ENCODE assay signal across 13 cellular contexts in the genomic region with DNA sequence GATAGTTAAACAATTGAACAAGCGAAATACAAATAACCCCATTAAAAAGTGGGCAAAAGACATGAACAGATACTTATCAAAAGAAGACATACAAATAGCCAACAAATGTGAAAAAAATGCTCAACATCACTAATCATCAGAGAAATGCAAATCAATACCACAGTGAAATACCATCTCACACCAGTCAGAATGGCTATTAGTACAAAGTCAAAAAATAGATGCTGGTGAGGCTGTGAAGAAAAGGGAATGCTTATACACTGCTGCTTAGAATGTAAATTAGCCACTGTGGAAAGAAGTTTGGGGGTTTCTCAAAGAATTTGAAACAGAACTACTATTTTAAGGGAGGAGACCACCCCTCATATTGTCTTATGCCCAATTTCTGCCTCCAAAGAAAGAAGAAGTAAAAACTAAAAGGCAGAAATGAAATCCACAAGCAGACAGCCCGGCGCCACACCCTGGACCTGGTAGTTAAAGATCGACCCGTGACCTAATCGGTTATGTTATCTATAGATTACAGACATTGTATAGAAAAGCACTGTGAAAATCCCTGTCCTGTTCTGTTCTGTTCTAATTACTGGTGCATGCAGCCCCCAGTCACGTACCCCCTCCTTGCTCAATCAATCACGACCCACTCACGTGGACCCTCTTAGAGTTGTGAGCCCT. TPM values are rescaled to one million over a fixed set of nuclear protein-coding genes. Genes with fewer than 3 reads are reported as not detected.
DNase-seq lines count a peak whose midpoint lies in the region; ATAC-seq, FAIRE-seq and TF ChIP-seq lines count a peak whose summit lies in the region.
"Not testable (repeated sequence)": the region's sequence is repeated elsewhere in the genome, so short reads cannot be mapped to it uniquely, and the experiment has no call there.
"Had no signal": no experiment of that assay in that cellular context is flagged by ENCODE, and none has a peak within 500 bp of the region (broad histone marks: within the 10 kb centered on the region; RNA-seq: fewer than 3 reads in every experiment).

No MANE protein-coding gene starts in this region.

- H3K79me2 ChIP-seq in H9 (ENCODE audit: insufficient read depth, low read length): not testable (repeated sequence)

- H3T11ph ChIP-seq in H9 (ENCODE audit: low read length): not testable (repeated sequence)

- H3K36me3 Mint-ChIP-seq in H9 (ENCODE audit: insufficient read depth in 1 of 3, low read depth in 3 of 3); memory B cell; stimulated activated naive B cell treated with anti-CD40 and anti-IgM and Interleukin-4, amounts not matched to agents 10 μg/mL and 1 μg/mL and 100 μg/mL, for 72 hours: not testable (repeated sequence)
- H3K36me3 Mint-ChIP-seq in activated T-cell treated with anti-CD3 and anti-CD28 coated beads, Interleukin-2, amount 50 U/mL, for 72 hours (ENCODE audit: insufficient read depth in 2 of 2): peaks cover 12 to 58% of the 10 kb centered on the region in 2 donors

- not testable (repeated sequence) for H3K23ac ChIP-seq in H9 (ENCODE audit: insufficient read length, low read depth, low read length)

- not testable (repeated sequence) for H3K27me3 ChIP-seq in H9 (ENCODE audit: insufficient read depth, low read length)

- not testable (repeated sequence) for DNase-seq in D721Med (ENCODE audit: insufficient read length, low spot score); H9; activated T-cell treated with anti-CD3 and anti-CD28 coated beads, Interleukin-2, amount 50 U/mL, for 72 hours; memory B cell (ENCODE audit: low spot score in 2 of 2); stimulated activated naive B cell treated with anti-CD40 and anti-IgM and Interleukin-4, amounts not matched to agents 10 μg/mL and 1 μg/mL and 100 μg/mL, for 72 hours

- not testable (repeated sequence) for H3K9me3 Mint-ChIP-seq in H9; activated T-cell treated with anti-CD3 and anti-CD28 coated beads, Interleukin-2, amount 50 U/mL, for 72 hours; memory B cell; stimulated activated naive B cell treated with anti-CD40 and anti-IgM and Interleukin-4, amounts not matched to agents 10 μg/mL and 1 μg/mL and 100 μg/mL, for 72 hours

- not testable (repeated sequence) for H3K79me1 ChIP-seq in H9 (ENCODE audit: insufficient read depth, low read depth, low read length, poor library complexity, severe bottlenecking)

- H3K4me2 ChIP-seq in H9 (ENCODE audit: insufficient read depth, insufficient read length, low read length): not testable (repeated sequence)

- not testable (repeated sequence) for H3K4me1 ChIP-seq in H9 (ENCODE audit: insufficient read depth, low read length)

- H2BK12ac ChIP-seq in H9 (ENCODE audit: insufficient read length, low read depth, low read length): not testable (repeated sequence)

- ATAC-seq in GM18867 (IDR thresholded peaks at IDR 0.05; ENCODE audit: unreplicated experiment): peak; percentile 87
- peak; percentile 51 for ATAC-seq in HG02798 (IDR thresholded peaks at IDR 0.05; ENCODE audit: poor library complexity, unreplicated experiment)
- ATAC-seq in activated T-cell treated with anti-CD3 and anti-CD28 coated beads, Interleukin-2, amount 50 U/mL, for 72 hours (replicated peaks in 1 of 2); memory B cell (ENCODE audit: low read depth): not testable (repeated sequence)
- peak; percentile 38 to 54 for ATAC-seq in stimulated activated naive B cell treated with anti-CD40 and anti-IgM and Interleukin-4, amounts not matched to agents 10 μg/mL and 1 μg/mL and 100 μg/mL, for 72 hours (replicated peaks)

- no CpG with 5 or more reads among the region's 9 CpGs for WGBS in H9 (ENCODE audit: extremely low coverage, insufficient read length, low lambda C conversion rate)

- TF ChIP-seq CTCF in D721Med (IDR thresholded peaks at IDR 0.05; ENCODE audit: insufficient read depth, missing control alignments); H9 (conservative IDR thresholded peaks at IDR 0.05): not testable (repeated sequence)

- not testable (repeated sequence) for H4K91ac ChIP-seq in H9 (ENCODE audit: insufficient read length, low read depth, low read length)

- H3K4me1 Mint-ChIP-seq in H9: peaks cover 18 to 20% of the 10 kb centered on the region in 2 experiments
- H3K4me1 Mint-ChIP-seq in activated T-cell treated with anti-CD3 and anti-CD28 coated beads, Interleukin-2, amount 50 U/mL, for 72 hours (ENCODE audit: low read depth); memory B cell; stimulated activated naive B cell treated with anti-CD40 and anti-IgM and Interleukin-4, amounts not matched to agents 10 μg/mL and 1 μg/mL and 100 μg/mL, for 72 hours: not testable (repeated sequence)

- not testable (repeated sequence) for H4K5ac ChIP-seq in H9 (ENCODE audit: insufficient read length, low read depth, low read length)

- not testable (repeated sequence) for H2AFZ ChIP-seq in H9 (ENCODE audit: low read length)

- H2BK5ac ChIP-seq in H9 (ENCODE audit: insufficient read length, low read length): not testable (repeated sequence)

- not testable (repeated sequence) for H3K4me3 Mint-ChIP-seq in H9; activated T-cell treated with anti-CD3 and anti-CD28 coated beads, Interleukin-2, amount 50 U/mL, for 72 hours; stimulated activated naive B cell treated with anti-CD40 and anti-IgM and Interleukin-4, amounts not matched to agents 10 μg/mL and 1 μg/mL and 100 μg/mL, for 72 hours
- H3K4me3 Mint-ChIP-seq in memory B cell: peak overlapping the region; percentile 15

- H3K27ac ChIP-seq in H9 (ENCODE audit: insufficient read length, low read depth, low read length): not testable (repeated sequence)

- H3K27me3 Mint-ChIP-seq in H9 (ENCODE audit: low read depth); activated T-cell treated with anti-CD3 and anti-CD28 coated beads, Interleukin-2, amount 50 U/mL, for 72 hours (ENCODE audit: low read depth); memory B cell: not testable (repeated sequence)
- H3K27me3 Mint-ChIP-seq in stimulated activated naive B cell treated with anti-CD40 and anti-IgM and Interleukin-4, amounts not matched to agents 10 μg/mL and 1 μg/mL and 100 μg/mL, for 72 hours: peaks cover 0 to 19% of the 10 kb centered on the region in 2 donors

- not testable (repeated sequence) for H4K8ac ChIP-seq in H9 (replicated peaks; ENCODE audit: insufficient read length, low read depth, low read length)

- peak overlapping the region in 2 of 3 experiments; percentile 40 to 52; a peak in 2 of 7 replicates for H3K27ac Mint-ChIP-seq in H9
- H3K27ac Mint-ChIP-seq in activated T-cell treated with anti-CD3 and anti-CD28 coated beads, Interleukin-2, amount 50 U/mL, for 72 hours: peak overlapping the region; percentile 16
- not testable (repeated sequence) for H3K27ac Mint-ChIP-seq in memory B cell; stimulated activated naive B cell treated with anti-CD40 and anti-IgM and Interleukin-4, amounts not matched to agents 10 μg/mL and 1 μg/mL and 100 μg/mL, for 72 hours

- not testable (repeated sequence) for H2BK15ac ChIP-seq in H9 (ENCODE audit: low read depth, low read length)

- not testable (repeated sequence) for H3K23me2 ChIP-seq in H9 (ENCODE audit: insufficient read length, low read depth, low read length, poor library complexity, severe bottlenecking)

- not testable (repeated sequence) for H2BK120ac ChIP-seq in H9 (ENCODE audit: low read depth, low read length, poor library complexity, severe bottlenecking)

- not testable (repeated sequence) for H3K14ac ChIP-seq in H9 (ENCODE audit: insufficient read depth, low read length)

- peak; percentile 51 for FAIRE-seq in D721Med (lab: Jason Lieb, UNC)

- not testable (repeated sequence) for H2BK20ac ChIP-seq in H9 (ENCODE audit: low read depth, low read length, poor library complexity, severe bottlenecking)

- not testable (repeated sequence) for H3K18ac ChIP-seq in H9 (ENCODE audit: insufficient read length, low read depth, low read length)

- not testable (repeated sequence) for H3K56ac ChIP-seq in H9 (ENCODE audit: insufficient read length, low read depth, low read length)

- not testable (repeated sequence) for H4K20me1 ChIP-seq in H9 (ENCODE audit: control insufficient read depth, insufficient read depth, insufficient read length)

- H2AK5ac ChIP-seq in H9 (ENCODE audit: insufficient read length, low read length): not testable (repeated sequence)

- H3K4ac ChIP-seq in H9 (ENCODE audit: low read depth, low read length): not testable (repeated sequence)

- H3K9me3 ChIP-seq in H9 (ENCODE audit: control insufficient read depth, low read depth, low read length): not testable (repeated sequence)

- H3K9ac ChIP-seq in H9 (ENCODE audit: extremely low read depth, insufficient read length, low read length): not testable (repeated sequence)

RNA-seq across cellular contexts. Expression of a gene that starts 47.9 kb away (rescaled TPM):
- 12.4 and 12.8 TPM in 2 replicates for total RNA-seq in H9 (2021)
- 1 to 10 TPM; 4.6 to 7.2 TPM for total RNA-seq in activated T-cell treated with anti-CD3 and anti-CD28 coated beads, Interleukin-2, amount 50 U/mL, for 72 hours

RNA-seq across cellular contexts. Expression of a gene that starts 52.6 kb away (rescaled TPM):
- total RNA-seq in H9 (2021): 0.04 TPM in 2 replicates
- 10 to 100 TPM; 37.4 to 81.5 TPM for total RNA-seq in activated T-cell treated with anti-CD3 and anti-CD28 coated beads, Interleukin-2, amount 50 U/mL, for 72 hours
- total RNA-seq: A172, A673, Daoy, GM23338, H4, HFFc6 had no signal

Comparison
In these comparisons a context has a peak if more than half of its experiments do, and no peak if none do; other contexts are left out.
1. RNA of a gene that starts 52.6 kb away (total RNA-seq): 37.4 to 81.5 TPM in activated T-cell treated with anti-CD3 and anti-CD28 coated beads, Interleukin-2, amount 50 U/mL, for 72 hours; 0.04 TPM in H9; every median in the first group is over 10 times any median in the second.